ENCODE assay signal across 19 cellular contexts in genomic region chr11:71949034-71949433, GRCh38.
"Had no signal": no experiment of that assay in that cellular context is flagged by ENCODE, and none has a peak within 500 bp of the region (broad histone marks: within the 10 kb centered on the region; RNA-seq: fewer than 3 reads in every experiment).

No MANE protein-coding gene starts in this region.

- ATAC-seq: activated naive CD4-positive, alpha-beta T cell treated with anti-CD3 and anti-CD28 coated beads, Interleukin-2, amount 50 U/mL, for 72 hours had no signal

- FAIRE-seq: colon, frontal cortex, keratinocyte had no signal

- DNase-seq: activated CD4-positive, alpha-beta T cell treated with anti-CD3 and anti-CD28 coated beads for 1 hour; activated CD4-positive, alpha-beta T cell treated with anti-CD3 and anti-CD28 coated beads, Interleukin-2, amount 50 U/mL, for 48 hours; activated gamma-delta T cell treated with Interleukin-2 at 50 U/mL for 16 hours; activated T-cell treated with anti-CD3 and anti-CD28 coated beads for 4 hours; caudate nucleus; left ventricle myocardium inferior; mammary epithelial cell; midbrain; psoas muscle; sigmoid colon; stimulated activated CD8-positive, alpha-beta memory T cell treated with anti-CD3 and anti-CD28 coated beads, Interleukin-4, amount 100 ng/mL, for 48 hours; stimulated activated naive CD4-positive, alpha-beta T cell; T1000; WERI-Rb-1 had no signal

- H3K36me3 ChIP-seq: adrenal gland, left ventricle myocardium inferior, sigmoid colon had no signal

- H3K27ac ChIP-seq: left ventricle myocardium inferior, psoas muscle, sigmoid colon, WERI-Rb-1 had no signal

- H3K4me3 ChIP-seq: adrenal gland, left ventricle myocardium inferior, psoas muscle, sigmoid colon had no signal

- H3K27me3 ChIP-seq: adrenal gland, sigmoid colon had no signal

- H3K9me3 ChIP-seq: adrenal gland, left ventricle myocardium inferior, psoas muscle, sigmoid colon had no signal
